In the genomic region with DNA sequence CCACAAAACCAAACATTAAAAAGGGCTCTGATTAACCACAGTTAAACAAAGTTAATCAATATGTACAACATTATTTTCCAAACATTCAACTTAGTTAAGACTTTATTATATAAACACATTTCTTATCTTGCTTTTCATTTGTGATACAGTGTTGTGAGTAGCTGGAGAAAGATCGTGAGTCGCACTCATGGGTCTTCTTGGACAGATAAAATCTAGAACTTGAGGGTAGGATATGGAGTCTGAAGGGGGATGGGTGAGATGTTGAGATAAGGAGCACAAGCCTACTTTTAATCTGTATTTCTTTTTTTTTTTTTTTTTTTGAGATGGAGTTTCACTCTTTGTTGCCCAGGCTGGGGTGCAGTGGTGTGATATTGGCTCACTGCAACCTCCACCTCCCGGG, we compare ENCODE assay signal across 19 cellular contexts.
"Had no signal": no experiment of that assay in that cellular context is flagged by ENCODE, and none has a peak within 500 bp of the region (broad histone marks: within the 10 kb centered on the region; RNA-seq: fewer than 3 reads in every experiment).

No MANE protein-coding gene starts in this region.

- H3K4me3 Mint-ChIP-seq: activated naive CD8-positive, alpha-beta T cell; activated T-helper 1 cell treated with anti-CD3 and anti-CD28 coated beads, Interleukin-12 subunit alpha, Interleukin-12 subunit beta, Interleukin-2, Interleukin-4 antibody, amounts not matched to agents 30 ng/mL and 10 ng/mL and 1 ng/mL, durations not matched to agents 14 hours and 24 hours and 36 hours; immature natural killer cell; naive thymus-derived CD8-positive, alpha-beta T cell; stimulated activated naive CD8-positive, alpha-beta T cell treated with anti-CD3 and anti-CD28 coated beads, Interleukin-15, amount 100 ng/mL, for 72 hours had no signal

- H3K27me3 Mint-ChIP-seq: activated naive CD8-positive, alpha-beta T cell; stimulated activated naive CD8-positive, alpha-beta T cell treated with anti-CD3 and anti-CD28 coated beads, Interleukin-15, amount 100 ng/mL, for 72 hours had no signal

- H3K36me3 ChIP-seq: gastroesophageal sphincter, heart left ventricle, left ventricle myocardium inferior, ovary, suprapubic skin, transverse colon, uterus, WERI-Rb-1 had no signal

- DNase-seq: activated CD4-positive, alpha-beta T cell treated with anti-CD3 and anti-CD28 coated beads for 1 hour; activated gamma-delta T cell treated with Interleukin-2 at 50 U/mL for 16 hours; activated T-cell treated with anti-CD3 and anti-CD28 coated beads for 4 hours; dorsolateral prefrontal cortex; heart left ventricle; immature natural killer cell; left ventricle myocardium inferior; naive thymus-derived CD8-positive, alpha-beta T cell; stimulated activated CD4-positive, alpha-beta T cell treated with anti-CD3 and anti-CD28 coated beads, Interleukin-4, amount 100 ng/mL, for 1 hour; stimulated activated naive CD8-positive, alpha-beta T cell treated with anti-CD3 and anti-CD28 coated beads, Interleukin-15, amount 100 ng/mL, for 72 hours; uterus; WERI-Rb-1 had no signal

- H3K27ac ChIP-seq: dorsolateral prefrontal cortex, gastroesophageal sphincter, heart left ventricle, left ventricle myocardium inferior, ovary, transverse colon, uterus, WERI-Rb-1 had no signal

- H3K4me1 ChIP-seq: uterus had no signal

- H3K27me3 ChIP-seq: dorsolateral prefrontal cortex, gastroesophageal sphincter, heart left ventricle, ovary, suprapubic skin, transverse colon, uterus had no signal

- H3K36me3 Mint-ChIP-seq: naive thymus-derived CD8-positive, alpha-beta T cell had no signal

- ATAC-seq: naive thymus-derived CD8-positive, alpha-beta T cell; stimulated activated naive CD8-positive, alpha-beta T cell treated with anti-CD3 and anti-CD28 coated beads, Interleukin-15, amount 100 ng/mL, for 72 hours had no signal

- H3K4me3 ChIP-seq: dorsolateral prefrontal cortex, gastroesophageal sphincter, heart left ventricle, left ventricle myocardium inferior, ovary, smooth muscle cell, suprapubic skin, transverse colon, uterus had no signal

- H3K27ac Mint-ChIP-seq: activated naive CD8-positive, alpha-beta T cell; activated T-helper 1 cell treated with anti-CD3 and anti-CD28 coated beads, Interleukin-12 subunit alpha, Interleukin-12 subunit beta, Interleukin-2, Interleukin-4 antibody, amounts not matched to agents 30 ng/mL and 10 ng/mL and 1 ng/mL, durations not matched to agents 14 hours and 24 hours and 36 hours; immature natural killer cell had no signal

- H3K9me3 ChIP-seq: gastroesophageal sphincter, left ventricle myocardium inferior, ovary, suprapubic skin, transverse colon, uterus had no signal

- H3K4me1 Mint-ChIP-seq: immature natural killer cell; stimulated activated naive CD8-positive, alpha-beta T cell treated with anti-CD3 and anti-CD28 coated beads, Interleukin-15, amount 100 ng/mL, for 72 hours had no signal

- H3K9me3 Mint-ChIP-seq: activated T-helper 1 cell treated with anti-CD3 and anti-CD28 coated beads, Interleukin-12 subunit alpha, Interleukin-12 subunit beta, Interleukin-2, Interleukin-4 antibody, amounts not matched to agents 30 ng/mL and 10 ng/mL and 1 ng/mL, durations not matched to agents 14 hours and 24 hours and 36 hours; immature natural killer cell; naive thymus-derived CD8-positive, alpha-beta T cell; stimulated activated naive CD8-positive, alpha-beta T cell treated with anti-CD3 and anti-CD28 coated beads, Interleukin-15, amount 100 ng/mL, for 72 hours had no signal

- H3K4me2 ChIP-seq: smooth muscle cell had no signal
